Comparison of ENCODE assay signal across 32 cellular contexts in the genomic region with DNA sequence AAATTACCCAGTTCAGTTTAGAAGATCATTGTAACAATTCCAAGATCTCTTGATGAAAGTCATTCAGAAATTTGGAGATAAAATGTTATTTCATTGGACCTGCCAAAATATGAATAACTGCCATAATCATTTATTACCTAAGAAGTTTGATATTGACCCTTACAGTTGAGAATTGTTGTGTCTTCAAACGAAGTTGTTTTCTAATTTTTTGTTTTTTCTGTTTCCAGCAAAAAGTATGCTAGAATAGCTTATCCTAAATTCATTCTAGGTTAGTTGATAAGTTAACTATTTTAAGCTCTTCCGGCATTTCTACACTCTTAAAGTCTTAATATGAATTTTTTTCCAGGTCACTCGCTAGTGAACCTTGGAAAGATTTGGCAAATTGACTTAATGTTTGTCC. TPM values are rescaled to one million over a fixed set of nuclear protein-coding genes. Genes with fewer than 3 reads are reported as not detected.
"Had no signal": no experiment of that assay in that cellular context is flagged by ENCODE, and none has a peak within 500 bp of the region (broad histone marks: within the 10 kb centered on the region; RNA-seq: fewer than 3 reads in every experiment).

No MANE protein-coding gene starts in this region.

- H3K4me1 ChIP-seq: neural progenitor cell, parathyroid adenoma, psoas muscle, spleen, suprapubic skin, testis, tibial artery, upper lobe of right lung, uterus had no signal

- H3K9me3 ChIP-seq: ovary, psoas muscle, right lobe of liver, suprapubic skin, testis, tibial artery, transverse colon, upper lobe of right lung, uterus had no signal

- DNase-seq: naive thymus-derived CD4-positive, alpha-beta T cell; natural killer cell; occipital lobe; ovary; posterior cingulate gyrus; psoas muscle; retina; right cardiac atrium; right lobe of liver; spleen; stimulated activated CD4-positive, alpha-beta T cell treated with anti-CD3 and anti-CD28 coated beads, Interleukin-12 subunit alpha, Interleukin-12 subunit beta, amount 100 ng/mL, for 4 hours; stimulated activated CD4-positive, alpha-beta T cell treated with anti-CD3 and anti-CD28 coated beads, Interleukin-1b, Interleukin-23, amount 100 ng/mL, for 48 hours; stimulated activated CD4-positive, alpha-beta T cell treated with anti-CD3 and anti-CD28 coated beads, Interleukin-4, amount 100 ng/mL, for 1 hour; stimulated activated CD4-positive, alpha-beta T cell treated with anti-CD3 and anti-CD28 coated beads, Interleukin-4, amount 100 ng/mL, for 4 hours; stimulated activated CD8-positive, alpha-beta memory T cell treated with anti-CD3 and anti-CD28 coated beads, Interleukin-4, amount 100 ng/mL, for 48 hours; stimulated activated naive CD4-positive, alpha-beta T cell; stimulated activated naive CD8-positive, alpha-beta T cell treated with anti-CD3 and anti-CD28 coated beads, Interleukin-15, amount 100 ng/mL, for 72 hours; stimulated activated naive CD8-positive, alpha-beta T cell treated with anti-CD3 and anti-CD28 coated beads, Interleukin-15, Interleukin-2, amounts not matched to agents 100 U/mL and 50 U/mL, for 24 hours; substantia nigra; testis; tibial artery; transverse colon; upper lobe of right lung; uterus had no signal

- H3K9ac ChIP-seq: neural progenitor cell, parathyroid adenoma had no signal

- H3K4me2 ChIP-seq: neural progenitor cell, smooth muscle cell had no signal

- H2AFZ ChIP-seq: neural progenitor cell, parathyroid adenoma had no signal

- H3K27me3 ChIP-seq: neural progenitor cell, ovary, right lobe of liver, suprapubic skin, testis, tibial artery, transverse colon, upper lobe of right lung, uterus had no signal

- H3K79me2 ChIP-seq: parathyroid adenoma had no signal

- H3K27ac ChIP-seq: neural progenitor cell, ovary, parathyroid adenoma, psoas muscle, right lobe of liver, skin epidermis, spleen, suprapubic skin, testis, tibial artery, transverse colon, upper lobe of right lung, uterus had no signal

- ATAC-seq: naive thymus-derived CD4-positive, alpha-beta T cell; natural killer cell; psoas muscle; right cardiac atrium; right lobe of liver; stimulated activated memory B cell treated with anti-CD40 and anti-IgM and Interleukin-4, amounts not matched to agents 10 μg/mL and 1 μg/mL and 100 μg/mL, for 72 hours; stimulated activated naive CD8-positive, alpha-beta T cell treated with anti-CD3 and anti-CD28 coated beads, Interleukin-15, amount 100 ng/mL, for 72 hours; stimulated activated naive CD8-positive, alpha-beta T cell treated with anti-CD3 and anti-CD28 coated beads, Interleukin-15, Interleukin-2, amounts not matched to agents 100 U/mL and 50 U/mL, for 24 hours; upper lobe of right lung had no signal

- H3K4me3 ChIP-seq: neural progenitor cell, ovary, psoas muscle, right lobe of liver, skin epidermis, smooth muscle cell, spleen, suprapubic skin, testis, tibial artery, transverse colon, upper lobe of right lung, uterus had no signal

- H3K36me3 ChIP-seq: neural progenitor cell, ovary, right lobe of liver, spleen, suprapubic skin, tibial artery, transverse colon, upper lobe of right lung, uterus had no signal

RNA-seq across cellular contexts. Expression of gene CYP24A1, which starts 28.9 kb away (rescaled TPM):
- total RNA-seq: occipital lobe, osteoblast, progenitor cell of endocrine pancreas, psoas muscle, right cardiac atrium, right lobe of liver, spleen, transverse colon had no signal
- polyA plus RNA-seq: naive thymus-derived CD4-positive, alpha-beta T cell; ovary; right cardiac atrium; spleen had no signal
